ENCODE assay signal across 26 cellular contexts in the genomic region with DNA sequence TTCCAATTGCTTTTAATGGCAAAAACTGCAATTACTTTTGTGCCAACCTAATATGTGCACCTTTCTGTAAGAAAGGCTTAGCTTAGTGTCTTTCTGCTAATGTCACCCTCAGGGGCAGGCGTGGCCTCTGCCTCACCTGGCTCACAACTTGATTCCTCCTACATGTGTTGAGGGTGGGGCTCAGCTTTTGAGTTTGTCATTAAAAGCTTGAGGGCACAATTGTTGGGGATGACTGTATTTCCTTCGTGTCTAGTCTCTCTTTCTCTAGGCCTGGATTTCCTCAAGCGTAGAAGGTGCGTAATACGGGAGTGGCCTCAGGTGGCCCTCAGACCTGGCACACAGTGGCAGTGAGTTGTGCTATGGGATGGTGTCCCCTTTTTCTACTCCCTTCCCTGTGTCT.
DNase-seq lines count a peak whose midpoint lies in the region; ATAC-seq and TF ChIP-seq lines count a peak whose summit lies in the region.
"Had no signal": no experiment of that assay in that cellular context is flagged by ENCODE, and none has a peak within 500 bp of the region (broad histone marks: within the 10 kb centered on the region; RNA-seq: fewer than 3 reads in every experiment).

No MANE protein-coding gene starts in this region.

- H3K27me3 Mint-ChIP-seq in T-helper 2 cell treated with Interferon-gamma antibody and Interleukin-4, amounts not matched to agents 5 μg/mL and 100 μg/mL, for 36 hours (ENCODE audit: low read depth) = no peaks in the 10 kb centered on the region
- H3K27me3 Mint-ChIP-seq: activated CD4-positive, alpha-beta T cell treated with anti-CD3 and anti-CD28 coated beads, Interleukin-2, amount 10 ng/mL, durations not matched to agents 7 days and 5 days; activated naive CD8-positive, alpha-beta T cell treated with anti-CD3 and anti-CD28 coated beads, Interleukin-2, amount 10 ng/mL, durations not matched to agents 7 days and 5 days; dendritic cell treated with granulocyte-macrophage colony-stimulating factor and Interleukin-4, amounts not matched to agents 40 ng/mL and 50 ng/mL, for 4 days; natural killer cell treated with Interleukin-12 subunit alpha and Interleukin-12 subunit beta and Interleukin-15 and Interleukin-18, amount 100 ng/mL, for 72 hours had no signal

- H3K36me3 ChIP-seq in RWPE2 (ENCODE audit: low read depth) (peaks cover 6% of the 10 kb centered on the region), thyroid gland (peaks cover 3 to 8% of the 10 kb centered on the region in 2 donors)

- ATAC-seq in RWPE2 (ENCODE audit: low read depth) = peak; percentile 60
- ATAC-seq in left colon = peak; percentile 91
- ATAC-seq: left ventricle myocardium superior; natural killer cell treated with Interleukin-12 subunit alpha and Interleukin-12 subunit beta and Interleukin-15 and Interleukin-18, amount 100 ng/mL, for 72 hours had no signal

- no peak overlapping the region for H3K4me3 Mint-ChIP-seq in T-helper 2 cell treated with Interferon-gamma antibody and Interleukin-4, amounts not matched to agents 5 μg/mL and 100 μg/mL, for 36 hours
- H3K4me3 Mint-ChIP-seq: activated CD4-positive, alpha-beta T cell treated with anti-CD3 and anti-CD28 coated beads, Interleukin-2, amount 10 ng/mL, durations not matched to agents 7 days and 5 days; activated naive CD8-positive, alpha-beta T cell treated with anti-CD3 and anti-CD28 coated beads, Interleukin-2, amount 10 ng/mL, durations not matched to agents 7 days and 5 days; dendritic cell treated with granulocyte-macrophage colony-stimulating factor and Interleukin-4, amounts not matched to agents 40 ng/mL and 50 ng/mL, for 4 days; immature natural killer cell; natural killer cell treated with Interleukin-12 subunit alpha and Interleukin-12 subunit beta and Interleukin-15 and Interleukin-18, amount 100 ng/mL, for 72 hours had no signal

- TF ChIP-seq CTCF in RWPE2 (IDR thresholded peaks at IDR 0.05; ENCODE audit: poor library complexity, severe bottlenecking) (no peak), thyroid gland (IDR thresholded peaks at IDR 0.05) (no peak), GM13976 (IDR thresholded peaks at IDR 0.05; ENCODE audit: borderline replicate concordance, control extremely low read depth, extremely low read depth, insufficient read depth, missing control alignments) (no peak)

- WGBS in thyroid gland, 2 donors = 86 to 90% methylated on average over 5 of the region's 5 CpGs

- H3K9me3 ChIP-seq in RWPE2 (ENCODE audit: severe bottlenecking) (no peaks in the 10 kb centered on the region), thyroid gland (no peaks in the 10 kb centered on the region)

- TF ChIP-seq POLR2A in thyroid gland (IDR thresholded peaks at IDR 0.05) = no peak

- no peak overlapping the region for H3K4me3 ChIP-seq in RWPE2 (ENCODE audit: severe bottlenecking)
- no peak overlapping the region for H3K4me3 ChIP-seq in thyroid gland (replicated peaks in 1 of 3)
- H3K4me3 ChIP-seq: skin epidermis had no signal

- H3K27ac Mint-ChIP-seq in T-helper 2 cell treated with Interferon-gamma antibody and Interleukin-4, amounts not matched to agents 5 μg/mL and 100 μg/mL, for 36 hours = no peak overlapping the region
- H3K27ac Mint-ChIP-seq: activated naive CD8-positive, alpha-beta T cell treated with anti-CD3 and anti-CD28 coated beads, Interleukin-2, amount 10 ng/mL, durations not matched to agents 7 days and 5 days; dendritic cell treated with granulocyte-macrophage colony-stimulating factor and Interleukin-4, amounts not matched to agents 40 ng/mL and 50 ng/mL, for 4 days had no signal

- H3K4me1 ChIP-seq in RWPE2 (ENCODE audit: insufficient read depth, poor library complexity, severe bottlenecking) (peaks cover 11% of the 10 kb centered on the region), thyroid gland (peaks cover 13 to 31% of the 10 kb centered on the region in 2 donors)

- peaks cover 31% of the 10 kb centered on the region for H3K4me1 Mint-ChIP-seq in T-helper 2 cell treated with Interferon-gamma antibody and Interleukin-4, amounts not matched to agents 5 μg/mL and 100 μg/mL, for 36 hours (ENCODE audit: low read depth)
- H3K4me1 Mint-ChIP-seq: immature natural killer cell had no signal

- H3K36me3 Mint-ChIP-seq in T-helper 2 cell treated with Interferon-gamma antibody and Interleukin-4, amounts not matched to agents 5 μg/mL and 100 μg/mL, for 36 hours (ENCODE audit: low read depth) = peaks cover 62% of the 10 kb centered on the region

- H3K27ac ChIP-seq in RWPE2 (ENCODE audit: poor library complexity, severe bottlenecking) (peak overlapping the region; percentile 25), thyroid gland (peak overlapping the region in 2 of 3 donors; percentile 20 to 25)
- H3K27ac ChIP-seq: VCaP had no signal

- intact Hi-C loops in left colon (cut with DNase I, micrococcal nuclease) = no loop called here
- intact Hi-C loops in thyroid gland (cut with DNase I) = no loop called here

- H3K27me3 ChIP-seq in RWPE2 (ENCODE audit: insufficient read depth, poor library complexity, severe bottlenecking) = no peaks in the 10 kb centered on the region
- H3K27me3 ChIP-seq in thyroid gland = no peaks in the 10 kb centered on the region

- no peaks in the 10 kb centered on the region for H3K9me3 Mint-ChIP-seq in T-helper 2 cell treated with Interferon-gamma antibody and Interleukin-4, amounts not matched to agents 5 μg/mL and 100 μg/mL, for 36 hours
- H3K9me3 Mint-ChIP-seq: activated CD4-positive, alpha-beta T cell treated with anti-CD3 and anti-CD28 coated beads, Interleukin-2, amount 10 ng/mL, durations not matched to agents 7 days and 5 days; dendritic cell treated with granulocyte-macrophage colony-stimulating factor and Interleukin-4, amounts not matched to agents 40 ng/mL and 50 ng/mL, for 4 days; immature natural killer cell; natural killer cell treated with Interleukin-12 subunit alpha and Interleukin-12 subunit beta and Interleukin-15 and Interleukin-18, amount 100 ng/mL, for 72 hours had no signal

- in situ Hi-C loops in GM13976 (cut with MboI; ENCODE audit: low sequenced_read_pairs, unreplicated experiment) = no loop called here

- peak; percentile 36 for DNase-seq in activated CD8-positive, alpha-beta memory T cell treated with anti-CD3 and anti-CD28 coated beads, Interleukin-2, amount 50 U/mL, for 48 hours
- DNase-seq in activated CD8-positive, alpha-beta memory T cell treated with anti-CD3 and anti-CD28 coated beads for 24 hours = no peak
- no peak for DNase-seq in RWPE2 (ENCODE audit: low spot score)
- peak in 1 of 2 donors; percentile 23 for DNase-seq in left colon
- no peak for DNase-seq in thyroid gland
- no peak for DNase-seq in nucleus accumbens (lab: John Stamatoyannopoulos, UW)
- DNase-seq in GM13976 (ENCODE audit: low spot score) = no peak
- DNase-seq in T-helper 2 cell treated with Interferon-gamma antibody and Interleukin-4, amounts not matched to agents 5 μg/mL and 100 μg/mL, for 36 hours (ENCODE audit: low spot score) = no peak
- DNase-seq: ACHN; activated CD4-positive, alpha-beta T cell treated with anti-CD3 and anti-CD28 coated beads, Interleukin-2, amount 10 ng/mL, durations not matched to agents 7 days and 5 days; activated gamma-delta T cell; activated naive CD8-positive, alpha-beta T cell treated with anti-CD3 and anti-CD28 coated beads, Interleukin-2, amount 10 ng/mL, durations not matched to agents 7 days and 5 days; central memory CD4-positive, alpha-beta T cell; H7; hypothalamus; immature natural killer cell; left ventricle myocardium superior; NCI-H1105; NCI-H2029; OCI-M1; SHP77; stimulated activated CD4-positive, alpha-beta T cell treated with anti-CD3 and anti-CD28 coated beads, Interleukin-1b, Interleukin-23, amount 100 ng/mL, for 48 hours had no signal
